ENCODE assay signal across 16 cellular contexts in genomic region chr14:52350445-52350844, GRCh38. TPM values are rescaled to one million over a fixed set of nuclear protein-coding genes. Genes with fewer than 3 reads are reported as not detected.
A peak's percentile ranks its signal among the peaks of the same experiment; 100 is the strongest.
DNase-seq lines count a peak whose midpoint lies in the region; ATAC-seq, FAIRE-seq and TF ChIP-seq lines count a peak whose summit lies in the region.
"Had no signal": no experiment of that assay in that cellular context is flagged by ENCODE, and none has a peak within 500 bp of the region (broad histone marks: within the 10 kb centered on the region; RNA-seq: fewer than 3 reads in every experiment).

No MANE protein-coding gene starts in this region.

- peaks cover 6% of the 10 kb centered on the region for H3K36me3 Mint-ChIP-seq in activated naive CD8-positive, alpha-beta T cell treated with anti-CD3 and anti-CD28 coated beads for 36 hours
- no peaks in the 10 kb centered on the region for H3K36me3 Mint-ChIP-seq in naive thymus-derived CD8-positive, alpha-beta T cell

- no peaks in the 10 kb centered on the region for H4K20me1 ChIP-seq in DND-41 (ENCODE audit: insufficient read depth, low read length)

- H3K79me2 ChIP-seq in DND-41 (ENCODE audit: insufficient read depth, low read length): no peaks in the 10 kb centered on the region

- no peaks in the 10 kb centered on the region for H3K9me3 ChIP-seq in A549
- H3K9me3 ChIP-seq in DND-41 (ENCODE audit: insufficient read depth, low read length, severe bottlenecking): no peaks in the 10 kb centered on the region

- no peak for TF ChIP-seq POLR2A in A549 (IDR thresholded peaks at IDR 0.05; ENCODE audit: low read length)

- 38% methylated on average over 3 of the region's 3 CpGs for WGBS in A549 (ENCODE audit: missing lambda C conversion rate)

- POLR2A ChIA-PET in A549 (lab: Yijun Ruan, JAX): no interaction called here
- POLR2A ChIA-PET in naive thymus-derived CD8-positive, alpha-beta T cell (lab: Charles Lee): no interaction called here

- no peak overlapping the region for H3K4me3 Mint-ChIP-seq in activated naive CD8-positive, alpha-beta T cell treated with anti-CD3 and anti-CD28 coated beads for 36 hours
- H3K4me3 Mint-ChIP-seq in naive thymus-derived CD8-positive, alpha-beta T cell: peak overlapping the region in 2 of 10 donors; percentile 36 to 37
- H3K4me3 Mint-ChIP-seq: activated B cell treated with CpG ODN at 0.5 μM for 24 hours, H9 had no signal

- peaks cover 60% of the 10 kb centered on the region for H3K4me1 Mint-ChIP-seq in activated naive CD8-positive, alpha-beta T cell treated with anti-CD3 and anti-CD28 coated beads for 36 hours
- H3K4me1 Mint-ChIP-seq in naive thymus-derived CD8-positive, alpha-beta T cell: peaks cover 24 to 65% (median 56%) of the 10 kb centered on the region in 4 donors
- H3K4me1 Mint-ChIP-seq: activated B cell treated with CpG ODN at 0.5 μM for 24 hours had no signal

- H3K9ac ChIP-seq in DND-41 (ENCODE audit: low read depth, low read length): 0 out of 2 replicates have a peak overlapping the region, but pooled peaks have one; percentile 49

- no peak for TF ChIP-seq EP300 in A549 (IDR thresholded peaks at IDR 0.05)

- no peaks in the 10 kb centered on the region for H3K27me3 ChIP-seq in DND-41 (ENCODE audit: insufficient read depth, low read length, poor library complexity)

- H3K27ac ChIP-seq in A549: peak overlapping the region; percentile 71 to 79
- H3K27ac ChIP-seq in DND-41 (ENCODE audit: low read length): peak overlapping the region; percentile 83

- H3K27me3 Mint-ChIP-seq in activated naive CD8-positive, alpha-beta T cell treated with anti-CD3 and anti-CD28 coated beads for 36 hours: no peaks in the 10 kb centered on the region
- peaks cover 0 to 2% (median 0%) of the 10 kb centered on the region in 5 donors for H3K27me3 Mint-ChIP-seq in naive thymus-derived CD8-positive, alpha-beta T cell

- TF ChIP-seq CTCF in A549 (IDR thresholded peaks at IDR 0.05) (no peak), DND-41 (IDR thresholded peaks at IDR 0.05; ENCODE audit: borderline replicate concordance, extremely low read depth, low read length, poor library complexity, severe bottlenecking) (no peak)

- peaks cover 7% of the 10 kb centered on the region for H3K9me3 Mint-ChIP-seq in activated naive CD8-positive, alpha-beta T cell treated with anti-CD3 and anti-CD28 coated beads for 36 hours
- no peaks in the 10 kb centered on the region for H3K9me3 Mint-ChIP-seq in naive thymus-derived CD8-positive, alpha-beta T cell
- H3K9me3 Mint-ChIP-seq: activated B cell treated with CpG ODN at 0.5 μM for 24 hours, H9 had no signal

- H3K27ac Mint-ChIP-seq in activated naive CD8-positive, alpha-beta T cell treated with anti-CD3 and anti-CD28 coated beads for 36 hours: peak overlapping the region; percentile 99
- peak overlapping the region in 7 of 10 donors; percentile 22 to 95 (median 86) for H3K27ac Mint-ChIP-seq in naive thymus-derived CD8-positive, alpha-beta T cell
- H3K27ac Mint-ChIP-seq: activated B cell treated with CpG ODN at 0.5 μM for 24 hours, H9 had no signal

- H3K4me3 ChIP-seq in A549 (no peak overlapping the region), DND-41 (ENCODE audit: low read depth in 1 of 2, low read length in 2 of 2) (no peak overlapping the region)

- ATAC-seq in A549: no peak
- no peak for ATAC-seq in DND-41 (ENCODE audit: insufficient read depth, low read depth)
- no peak for ATAC-seq in naive thymus-derived CD8-positive, alpha-beta T cell

- no peaks in the 10 kb centered on the region for H3K36me3 ChIP-seq in DND-41 (ENCODE audit: insufficient read depth, low read length)

- no peak overlapping the region for H2AFZ ChIP-seq in DND-41 (ENCODE audit: low read depth, low read length)

- FAIRE-seq in A549 (lab: Jason Lieb, UNC): no peak
- FAIRE-seq: RCC 7860 had no signal

- TF ChIP-seq RAD21 in A549 (conservative IDR thresholded peaks at IDR 0.05 in 1 of 2, IDR thresholded peaks at IDR 0.05 in 1 of 2): no peak

- H3K4me1 ChIP-seq in A549 (peaks cover 68% of the 10 kb centered on the region), DND-41 (ENCODE audit: insufficient read depth, low read length) (peaks cover 65% of the 10 kb centered on the region)

- CTCF ChIA-PET in A549 (lab: Yijun Ruan, JAX): interaction anchor here (1.1 to 1.4 kb wide), 3 partner anchors 12 to 111 kb away, joined by 3 to 5 read pairs (median 3); no protein-coding TSS in a partner anchor

- no peak for DNase-seq in A549 (ENCODE audit: low read depth in 1 of 2, low spot score in 1 of 2)
- no peak for DNase-seq in DND-41
- DNase-seq in activated naive CD8-positive, alpha-beta T cell treated with anti-CD3 and anti-CD28 coated beads for 36 hours: no peak
- DNase-seq in naive thymus-derived CD8-positive, alpha-beta T cell: no peak
- no peak for DNase-seq in SK-N-DZ (ENCODE audit: low spot score)
- no peak for DNase-seq in T1000 (lab: John Stamatoyannopoulos, UW)
- DNase-seq in NCI-H146 (lab: John Stamatoyannopoulos, UW): no peak
- DNase-seq: activated B cell treated with CpG ODN at 0.5 μM for 24 hours; AML-193; cerebellar nuclear complex; H9; Kasumi-1; NCI-H1417 treated with DMSO at 0.1 percent for 48 hours; NCI-H2171 treated with DMSO at 0.1 percent for 48 hours; stimulated activated CD4-positive, alpha-beta T cell treated with anti-CD3 and anti-CD28 coated beads, Interleukin-12 subunit alpha, Interleukin-12 subunit beta, amount 100 ng/mL, for 4 hours had no signal

- H3K4me2 ChIP-seq in A549 (peak overlapping the region; percentile 70), DND-41 (ENCODE audit: insufficient read depth, low read length) (no peak overlapping the region)

TF ChIP-seq in A549, 52 proteins besides CTCF, POLR2A, EP300 and RAD21:
- TF ChIP-seq SREBF2 (IDR thresholded peaks at IDR 0.05) (no peak), FOXS1 (CRISPR knock-in tag; IDR thresholded peaks at IDR 0.05) (no peak), KDM1A (IDR thresholded peaks at IDR 0.05; ENCODE audit: low read depth) (no peak), JUN (IDR thresholded peaks at IDR 0.05) (no peak), GATA3 (IDR thresholded peaks at IDR 0.05; ENCODE audit: borderline replicate concordance) (no peak), ZFP36 (IDR thresholded peaks at IDR 0.05; ENCODE audit: borderline replicate concordance, partially characterized antibody) (no peak), ATOH8 (CRISPR knock-in tag; IDR thresholded peaks at IDR 0.05; ENCODE audit: low read depth) (no peak), HOXA7 (CRISPR knock-in tag; IDR thresholded peaks at IDR 0.05) (no peak), HDAC2 (IDR thresholded peaks at IDR 0.05) (no peak), E2F6 (IDR thresholded peaks at IDR 0.05; ENCODE audit: borderline replicate concordance, low read depth) (no peak), CBX2 (IDR thresholded peaks at IDR 0.05; ENCODE audit: borderline replicate concordance, low read depth) (no peak), NPAS2 (CRISPR knock-in tag; IDR thresholded peaks at IDR 0.05; ENCODE audit: borderline replicate concordance) (no peak), HOXB5 (CRISPR knock-in tag; IDR thresholded peaks at IDR 0.05) (no peak), POLR2AphosphoS2 (conservative IDR thresholded peaks at IDR 0.05; ENCODE audit: low read length) (no peak), ZSCAN20 (CRISPR knock-in tag; IDR thresholded peaks at IDR 0.05) (no peak), BCL3 (IDR thresholded peaks at IDR 0.05) (no peak)

RNA-seq across cellular contexts. Expression of gene PTGER2, which starts 36.3 kb away (rescaled TPM):
- polyA plus RNA-seq in A549 (2011; rRNA removed) (0.74 and 0.79 TPM in 2 replicates), A549 (2017; fragmentation: RNase III; extraction: RNeasy Plus Mini Kit Qiagen cat#74134 plus additional on column Dnase treatment) (0.51 to 1.2 TPM (median 0.55 TPM) in 3 replicates)
- polyA plus RNA-seq in A549 (2012; cell fraction: cytosol; rRNA removed): 0.15 and 0.29 TPM in 2 replicates
- polyA plus RNA-seq in A549 (2012; cell fraction: nucleus; rRNA removed): 0.05 and 0.13 TPM in 2 replicates
- polyA minus RNA-seq in A549 (2011; rRNA and poly(A)+ RNA removed): 0.19 and 0.21 TPM in 2 replicates
- total RNA-seq in activated naive CD8-positive, alpha-beta T cell treated with anti-CD3 and anti-CD28 coated beads for 36 hours: 10 to 100 TPM; 20.8 to 23.3 TPM
- 1 to 10 TPM; 2.9 to 3.2 TPM for total RNA-seq in naive thymus-derived CD8-positive, alpha-beta T cell
- 100 to 1,000 TPM in 1 of 3 donors, 10 to 100 TPM in 2; 58.7 to 114 (median 91.2) TPM for polyA plus RNA-seq in naive thymus-derived CD8-positive, alpha-beta T cell
- polyA plus RNA-seq in SK-N-DZ (2014; cell fraction: cytosol; rRNA removed): 4.4 and 5.1 TPM in 2 replicates
- 2.1 and 2.8 TPM in 2 replicates for polyA plus RNA-seq in SK-N-DZ (2014; cell fraction: nucleus; rRNA removed)

Comparison
In these comparisons a context has a peak if more than half of its experiments do, and no peak if none do; other contexts are left out.
1. RNA of gene PTGER2, which starts 36.3 kb away (total RNA-seq): 20.8 to 23.3 TPM in activated naive CD8-positive, alpha-beta T cell treated with anti-CD3 and anti-CD28 coated beads for 36 hours; 2.9 to 3.2 TPM in naive thymus-derived CD8-positive, alpha-beta T cell; every median in the first group is over 4 times any median in the second.